In genomic region chr4:122874194-122874593, GRCh38 we compare ENCODE assay signal across 13 cellular contexts. TPM values are rescaled to one million over a fixed set of nuclear protein-coding genes. Genes with fewer than 3 reads are reported as not detected.
DNase-seq lines count a peak whose midpoint lies in the region; TF ChIP-seq lines count a peak whose summit lies in the region.
"Had no signal": no experiment of that assay in that cellular context is flagged by ENCODE, and none has a peak within 500 bp of the region (broad histone marks: within the 10 kb centered on the region; RNA-seq: fewer than 3 reads in every experiment).

No MANE protein-coding gene starts in this region.

- H3K18ac ChIP-seq in mesendoderm (ENCODE audit: low read length): no peak overlapping the region

- H2BK5ac ChIP-seq in mesendoderm (ENCODE audit: low read length): no peak overlapping the region

- no peak overlapping the region for H3K4ac ChIP-seq in mesendoderm (ENCODE audit: low read depth, low read length)

- no peak overlapping the region for H2BK15ac ChIP-seq in mesendoderm (replicated peaks; ENCODE audit: low read depth)

- TF ChIP-seq CTCF in choroid plexus epithelial cell (conservative IDR thresholded peaks at IDR 0.05; ENCODE audit: low read depth, low read length): no peak

- H2AK5ac ChIP-seq in mesendoderm (ENCODE audit: low read length): no peak overlapping the region

- no peak overlapping the region for H3K56ac ChIP-seq in mesendoderm (ENCODE audit: low read length)

- peaks cover 26% of the 10 kb centered on the region for H3K79me2 ChIP-seq in mesendoderm (ENCODE audit: control insufficient read depth, insufficient read depth, low read length)

- no peak overlapping the region for H4K8ac ChIP-seq in mesendoderm (ENCODE audit: low read depth, low read length)

- peak; percentile 63 for DNase-seq in AG20443 (ENCODE audit: low spot score)
- DNase-seq in MV-4-11 (lab: John Stamatoyannopoulos, UW): peak; percentile 21
- DNase-seq in choroid plexus epithelial cell (ENCODE audit: low read depth): peak; percentile 93
- DNase-seq in mesendoderm: peak; percentile 59
- no peak for DNase-seq in pons (ENCODE audit: low spot score)
- DNase-seq in activated CD4-positive, alpha-beta T cell treated with anti-CD3 and anti-CD28 coated beads for 4 hours: no peak
- no peak for DNase-seq in mesenteric fat pad (ENCODE audit: low spot score)
- no peak for DNase-seq in DMS 273 treated with DMSO at 0.1 percent for 48 hours (lab: John Stamatoyannopoulos, UW)
- DNase-seq: activated naive CD8-positive, alpha-beta T cell treated with anti-CD3 and anti-CD28 coated beads, Interleukin-2, amount 50 U/mL, for 24 hours; CD4-positive, CD25-positive, alpha-beta regulatory T cell; glutamatergic neuron; stimulated activated naive CD4-positive, alpha-beta T cell treated with Interleukin-2 at 50 U/mL for 16 hours; T-helper 1 cell had no signal

- no peak overlapping the region for H3K9ac ChIP-seq in mesendoderm (ENCODE audit: low read length)

- no peak overlapping the region for H3K4me3 ChIP-seq in choroid plexus epithelial cell (ENCODE audit: low read depth, low read length)
- no peak overlapping the region for H3K4me3 ChIP-seq in mesendoderm (ENCODE audit: low read length)

- H3K79me1 ChIP-seq in mesendoderm (ENCODE audit: low read length): peaks cover 5% of the 10 kb centered on the region

- H3K4me1 ChIP-seq in mesendoderm (ENCODE audit: control insufficient read depth, low read depth, low read length): no peaks in the 10 kb centered on the region

- H3K36me3 ChIP-seq in mesendoderm (ENCODE audit: control insufficient read depth, insufficient read depth, low read length): no peaks in the 10 kb centered on the region

- WGBS in mesendoderm (ENCODE audit: extremely low coverage, insufficient coverage, low lambda C conversion rate): no CpG with 5 or more reads among the region's 1 CpG

- H4K5ac ChIP-seq in mesendoderm (ENCODE audit: low read length): no peak overlapping the region

- no peak overlapping the region for H3K23ac ChIP-seq in mesendoderm (ENCODE audit: low read length)

- H3K27me3 ChIP-seq in mesendoderm (ENCODE audit: insufficient read depth, low read length, poor library complexity): no peaks in the 10 kb centered on the region

- no peak overlapping the region for H2BK120ac ChIP-seq in mesendoderm (ENCODE audit: low read depth, low read length)

- H3K4me2 ChIP-seq in mesendoderm (ENCODE audit: low read length): no peak overlapping the region

- no peak overlapping the region for H3K27ac ChIP-seq in mesendoderm (ENCODE audit: low read depth, low read length)

RNA-seq across cellular contexts. Expression of gene FGF2, which starts 47.6 kb away (rescaled TPM):
- polyA plus RNA-seq in mesendoderm (2013, experiment 1 of 2): 39.2 TPM
- 41.4 TPM for polyA plus RNA-seq in mesendoderm (2013, experiment 2 of 2)
- total RNA-seq in mesenteric fat pad: 39.1 TPM
- total RNA-seq: CD4-positive, CD25-positive, alpha-beta regulatory T cell had no signal
- polyA plus RNA-seq: CD4-positive, CD25-positive, alpha-beta regulatory T cell had no signal

RNA-seq across cellular contexts. Expression of gene NUDT6, which starts 48.2 kb away (rescaled TPM):
- 2.1 TPM for polyA plus RNA-seq in mesendoderm (2013, experiment 1 of 2)
- polyA plus RNA-seq in mesendoderm (2013, experiment 2 of 2): 2.1 TPM
- total RNA-seq in mesenteric fat pad: 5.5 TPM

Comparison
In these comparisons a context has a peak if more than half of its experiments do, and no peak if none do; other contexts are left out.
1. DNase-seq: peak in AG20443 (single experiment), MV-4-11 (single experiment), choroid plexus epithelial cell (single experiment) and mesendoderm (single experiment); none in pons (single experiment), activated CD4-positive, alpha-beta T cell treated with anti-CD3 and anti-CD28 coated beads for 4 hours (0 of 2), mesenteric fat pad (single experiment) and DMS 273 treated with DMSO at 0.1 percent for 48 hours (single experiment).